In genomic region chr11:120142072-120142423, GRCh38 we compare ENCODE assay signal across 35 cellular contexts. TPM values are rescaled to one million over a fixed set of nuclear protein-coding genes. Genes with fewer than 3 reads are reported as not detected.
DNase-seq lines count a peak whose midpoint lies in the region; ATAC-seq and TF ChIP-seq lines count a peak whose summit lies in the region.
"Had no signal": no experiment of that assay in that cellular context is flagged by ENCODE, and none has a peak within 500 bp of the region (broad histone marks: within the 10 kb centered on the region; RNA-seq: fewer than 3 reads in every experiment).

No MANE protein-coding gene starts in this region.

- 41 to 88% methylated on average over 1 to 3 of the region's 3 CpGs for WGBS in esophagus squamous epithelium, 2 donors

- peak overlapping the region in 3 of 4 donors; percentile 22 to 94 (median 81) for H3K27ac ChIP-seq in esophagus squamous epithelium
- no peak overlapping the region for H3K27ac ChIP-seq in effector memory CD4-positive, alpha-beta T cell (ENCODE audit: insufficient read depth, low read length, poor library complexity, severe bottlenecking)
- H3K27ac ChIP-seq: adrenal gland, foreskin keratinocyte, hepatocyte, KMS-11, SK-N-MC, upper lobe of left lung had no signal

- peaks cover 0 to 34% (median 0%) of the 10 kb centered on the region in 4 donors for H3K27me3 ChIP-seq in esophagus squamous epithelium
- H3K27me3 ChIP-seq in effector memory CD4-positive, alpha-beta T cell (replicated peaks; ENCODE audit: control insufficient read depth, insufficient read depth, low read length, poor library complexity, severe bottlenecking): no peaks in the 10 kb centered on the region
- H3K27me3 ChIP-seq: adrenal gland, BE2C, hepatocyte, upper lobe of left lung had no signal

- peak; percentile 2 for DNase-seq in natural killer cell
- DNase-seq in natural killer cell treated with Interleukin-12 subunit alpha and Interleukin-12 subunit beta and Interleukin-15 and Interleukin-18, amount 100 ng/mL, for 72 hours (ENCODE audit: low spot score): no peak
- peak; percentile 22 for DNase-seq in SW480 (ENCODE audit: low spot score)
- DNase-seq in esophagus squamous epithelium (lab: John Stamatoyannopoulos, UW): no peak
- peak; percentile 43 for DNase-seq in ureter (ENCODE audit: low spot score)
- DNase-seq in NAMALWA (ENCODE audit: low spot score): no peak
- DNase-seq in effector memory CD4-positive, alpha-beta T cell: no peak
- DNase-seq in NCI-H748 treated with DMSO at 0.1 percent for 48 hours (lab: John Stamatoyannopoulos, UW): no peak
- DNase-seq: activated CD4-positive, alpha-beta T cell treated with anti-CD3 and anti-CD28 coated beads for 1 hour; activated naive CD4-positive, alpha-beta T cell treated with anti-CD3 and anti-CD28 coated beads for 36 hours; BE2C; CD8-positive, alpha-beta memory T cell; effector CD4-positive, alpha-beta T cell; erythroblast; foreskin keratinocyte; GDM1; HFFc6; left ventricle myocardium superior; midbrain; NCI-H146; stimulated activated CD4-positive, alpha-beta T cell treated with anti-CD3 and anti-CD28 coated beads, Interleukin-2, amount 100 ng/mL, for 24 hours; T-helper 17 cell; upper lobe of left lung had no signal

- no peaks in the 10 kb centered on the region for H3K36me3 ChIP-seq in esophagus squamous epithelium
- H3K36me3 ChIP-seq in effector memory CD4-positive, alpha-beta T cell (ENCODE audit: control insufficient read depth, insufficient read depth, low read length): no peaks in the 10 kb centered on the region
- H3K36me3 ChIP-seq: adrenal gland, BE2C, upper lobe of left lung had no signal

- H3K4me1 Mint-ChIP-seq in natural killer cell: no peaks in the 10 kb centered on the region
- H3K4me1 Mint-ChIP-seq in natural killer cell treated with Interleukin-12 subunit alpha and Interleukin-12 subunit beta and Interleukin-15 and Interleukin-18, amount 100 ng/mL, for 72 hours (ENCODE audit: low read depth in 2 of 2): no peaks in the 10 kb centered on the region
- H3K4me1 Mint-ChIP-seq: brain; CD8-positive, alpha-beta memory T cell; naive thymus-derived CD8-positive, alpha-beta T cell had no signal

- intact Hi-C loops in natural killer cell (cut with micrococcal nuclease): no loop called here
- intact Hi-C loops in esophagus squamous epithelium (cut with DNase I): no loop called here

- TF ChIP-seq POLR2A in esophagus squamous epithelium (IDR thresholded peaks at IDR 0.05): peak in 1 of 4 donors; percentile 3

- no peak for ATAC-seq in natural killer cell
- ATAC-seq in natural killer cell treated with Interleukin-12 subunit alpha and Interleukin-12 subunit beta and Interleukin-15 and Interleukin-18, amount 100 ng/mL, for 72 hours: no peak
- ATAC-seq: foreskin keratinocyte; left ventricle myocardium superior; naive thymus-derived CD8-positive, alpha-beta T cell; T-helper 17 cell had no signal

- H3K9me3 Mint-ChIP-seq in natural killer cell: no peaks in the 10 kb centered on the region
- no peaks in the 10 kb centered on the region for H3K9me3 Mint-ChIP-seq in natural killer cell treated with Interleukin-12 subunit alpha and Interleukin-12 subunit beta and Interleukin-15 and Interleukin-18, amount 100 ng/mL, for 72 hours
- H3K9me3 Mint-ChIP-seq: activated naive CD4-positive, alpha-beta T cell treated with anti-CD3 and anti-CD28 coated beads for 36 hours; CD8-positive, alpha-beta memory T cell; HFFc6; naive thymus-derived CD8-positive, alpha-beta T cell had no signal

- peaks cover 21 to 82% (median 24%) of the 10 kb centered on the region in 3 donors for H3K4me1 ChIP-seq in esophagus squamous epithelium
- no peaks in the 10 kb centered on the region for H3K4me1 ChIP-seq in effector memory CD4-positive, alpha-beta T cell (ENCODE audit: control insufficient read depth, insufficient read depth, low read length, poor library complexity, severe bottlenecking)
- H3K4me1 ChIP-seq: adrenal gland, upper lobe of left lung had no signal

- H3K4me3 Mint-ChIP-seq in natural killer cell: no peak overlapping the region
- H3K4me3 Mint-ChIP-seq in natural killer cell treated with Interleukin-12 subunit alpha and Interleukin-12 subunit beta and Interleukin-15 and Interleukin-18, amount 100 ng/mL, for 72 hours: no peak overlapping the region
- H3K4me3 Mint-ChIP-seq: activated naive CD4-positive, alpha-beta T cell treated with anti-CD3 and anti-CD28 coated beads for 36 hours; brain; CD8-positive, alpha-beta memory T cell; HFFc6; naive thymus-derived CD8-positive, alpha-beta T cell; T-helper 17 cell had no signal

- no peaks in the 10 kb centered on the region for H3K9me3 ChIP-seq in esophagus squamous epithelium
- H3K9me3 ChIP-seq in effector memory CD4-positive, alpha-beta T cell (ENCODE audit: control insufficient read depth, low read length): no peaks in the 10 kb centered on the region
- H3K9me3 ChIP-seq: adrenal gland, BE2C, upper lobe of left lung had no signal

- no peak for TF ChIP-seq CTCF in natural killer cell (IDR thresholded peaks at IDR 0.05)
- peak in 1 of 6 experiments; percentile 19 for TF ChIP-seq CTCF in esophagus squamous epithelium (IDR thresholded peaks at IDR 0.05)

- H3K36me3 Mint-ChIP-seq in natural killer cell: no peaks in the 10 kb centered on the region
- no peaks in the 10 kb centered on the region for H3K36me3 Mint-ChIP-seq in natural killer cell treated with Interleukin-12 subunit alpha and Interleukin-12 subunit beta and Interleukin-15 and Interleukin-18, amount 100 ng/mL, for 72 hours
- H3K36me3 Mint-ChIP-seq: brain; CD8-positive, alpha-beta memory T cell; naive thymus-derived CD8-positive, alpha-beta T cell had no signal

- no peak overlapping the region for H3K4me3 ChIP-seq in esophagus squamous epithelium
- no peak overlapping the region for H3K4me3 ChIP-seq in effector memory CD4-positive, alpha-beta T cell (ENCODE audit: insufficient read depth, low read depth, low read length, poor library complexity, severe bottlenecking)
- H3K4me3 ChIP-seq: adrenal gland, hepatocyte, SK-N-MC, smooth muscle cell, upper lobe of left lung had no signal

- H3K27ac Mint-ChIP-seq in natural killer cell: no peak overlapping the region
- H3K27ac Mint-ChIP-seq in natural killer cell treated with Interleukin-12 subunit alpha and Interleukin-12 subunit beta and Interleukin-15 and Interleukin-18, amount 100 ng/mL, for 72 hours: no peak overlapping the region
- H3K27ac Mint-ChIP-seq: activated naive CD4-positive, alpha-beta T cell treated with anti-CD3 and anti-CD28 coated beads for 36 hours; brain; CD8-positive, alpha-beta memory T cell; HFFc6; naive thymus-derived CD8-positive, alpha-beta T cell; T-helper 17 cell had no signal

- H3K27me3 Mint-ChIP-seq in natural killer cell (ENCODE audit: low read depth in 2 of 2): peaks cover 17 to 24% of the 10 kb centered on the region in 2 donors
- peaks cover 17 to 32% of the 10 kb centered on the region in 2 donors for H3K27me3 Mint-ChIP-seq in natural killer cell treated with Interleukin-12 subunit alpha and Interleukin-12 subunit beta and Interleukin-15 and Interleukin-18, amount 100 ng/mL, for 72 hours

RNA-seq across cellular contexts. Expression of gene TRIM29, which starts 4.1 kb away (rescaled TPM):
- not detected for total RNA-seq in natural killer cell
- total RNA-seq in natural killer cell treated with Interleukin-12 subunit alpha and Interleukin-12 subunit beta and Interleukin-15 and Interleukin-18, amount 100 ng/mL, for 72 hours: not detected
- total RNA-seq in esophagus squamous epithelium: 1,000 to 10,000 TPM in 1 of 4 donors, 100 to 1,000 TPM in 3; 691 to 1,472 (median 816) TPM
- 192 TPM for total RNA-seq in ureter
- total RNA-seq: A673; activated CD8-positive, alpha-beta memory T cell treated with anti-CD3 and anti-CD28 coated beads for 36 hours; activated naive CD4-positive, alpha-beta T cell treated with anti-CD3 and anti-CD28 coated beads for 36 hours; CD8-positive, alpha-beta memory T cell; chondrocyte; naive thymus-derived CD8-positive, alpha-beta T cell; NCI-H460; OCI-LY7; T-helper 17 cell had no signal

Comparison
In these comparisons a context has a peak if more than half of its experiments do, and no peak if none do; other contexts are left out.
1. DNase-seq: peak in natural killer cell (single experiment), SW480 (single experiment) and ureter (single experiment); none in natural killer cell treated with Interleukin-12 subunit alpha and Interleukin-12 subunit beta and Interleukin-15 and Interleukin-18, amount 100 ng/mL, for 72 hours (single experiment), esophagus squamous epithelium (single experiment), NAMALWA (single experiment), effector memory CD4-positive, alpha-beta T cell (0 of 3) and NCI-H748 treated with DMSO at 0.1 percent for 48 hours (single experiment).
2. RNA of gene TRIM29, which starts 4.1 kb away (total RNA-seq): 691 to 1,472 TPM in esophagus squamous epithelium and 192 TPM in ureter (single experiment); not detected in natural killer cell and not detected in natural killer cell treated with Interleukin-12 subunit alpha and Interleukin-12 subunit beta and Interleukin-15 and Interleukin-18, amount 100 ng/mL, for 72 hours; every median in the first group is over 100 times any median in the second.